Comparison of ENCODE assay signal across 14 cellular contexts in genomic region chr18:50422286-50422898, GRCh38. TPM values are rescaled to one million over a fixed set of nuclear protein-coding genes. Genes with fewer than 3 reads are reported as not detected.
DNase-seq lines count a peak whose midpoint lies in the region; ATAC-seq and TF ChIP-seq lines count a peak whose summit lies in the region.
"Had no signal": no experiment of that assay in that cellular context is flagged by ENCODE, and none has a peak within 500 bp of the region (broad histone marks: within the 10 kb centered on the region; RNA-seq: fewer than 3 reads in every experiment).

No MANE protein-coding gene starts in this region.

- intact Hi-C loops in left ventricle myocardium inferior (cut with micrococcal nuclease) (no loop called here), Right ventricle myocardium superior (cut with DNase I) (no loop called here), esophagus muscularis mucosa (cut with DNase I) (no loop called here), colonic mucosa (cut with DNase I) (no loop called here)

- H3F3A ChIP-seq in smooth muscle cell (ENCODE audit: low read depth), result peaks cover 5% of the 10 kb centered on the region

- 51% methylated on average over 2 of the region's 2 CpGs for WGBS in esophagus muscularis mucosa
- WGBS in hepatocyte (ENCODE audit: low lambda C conversion rate, missing lambda C conversion rate), result 72% methylated on average over 2 of the region's 2 CpGs
- 53% methylated on average over 2 of the region's 2 CpGs for WGBS in smooth muscle cell (ENCODE audit: low lambda C conversion rate)

- H3K4me2 ChIP-seq in hepatocyte, result no peak overlapping the region
- H3K4me2 ChIP-seq in smooth muscle cell, result no peak overlapping the region

- peak overlapping the region; percentile 53 for H3K27ac ChIP-seq in left ventricle myocardium inferior (replicated peaks)
- no peak overlapping the region for H3K27ac ChIP-seq in esophagus muscularis mucosa (replicated peaks in 1 of 4)
- H3K27ac ChIP-seq in hepatocyte, result peak overlapping the region; percentile 14
- H3K27ac ChIP-seq in smooth muscle cell (ENCODE audit: low read depth), result no peak overlapping the region
- H3K27ac ChIP-seq in colonic mucosa, result no peak overlapping the region
- H3K27ac ChIP-seq: GM23248 had no signal

- H3K9ac ChIP-seq in smooth muscle cell (ENCODE audit: low read depth), result no peak overlapping the region
- H3K9ac ChIP-seq in colonic mucosa (ENCODE audit: low read depth in 2 of 2, low read length in 2 of 2), result no peak overlapping the region
- H3K9ac ChIP-seq: GM23248 had no signal

- H2AFZ ChIP-seq in hepatocyte (no peak overlapping the region), smooth muscle cell (ENCODE audit: low read depth) (peak overlapping the region; percentile 77)
- H2AFZ ChIP-seq: GM23248 had no signal

- DNase-seq in left ventricle myocardium inferior (no peak), Right ventricle myocardium superior (no peak), esophagus muscularis mucosa (ENCODE audit: extremely low spot score) (peak; percentile 42), hepatocyte (ENCODE audit: low spot score) (no peak), smooth muscle cell (lab: John Stamatoyannopoulos, UW; ENCODE audit: unreplicated experiment) (no peak), colonic mucosa (no peak)
- DNase-seq in effector CD4-positive, alpha-beta T cell, result no peak
- DNase-seq: C1 segment of cervical spinal cord; Calu3; CD4-positive, alpha-beta T cell; DMS 273 treated with DMSO at 0.1 percent for 48 hours; GM23248 had no signal

- TF ChIP-seq CTCF in left ventricle myocardium inferior (IDR thresholded peaks at IDR 0.05; ENCODE audit: borderline replicate concordance), result no peak
- no peak for TF ChIP-seq CTCF in esophagus muscularis mucosa (IDR thresholded peaks at IDR 0.05)
- TF ChIP-seq CTCF in hepatocyte (IDR thresholded peaks at IDR 0.05; ENCODE audit: poor library complexity), result no peak
- TF ChIP-seq CTCF in smooth muscle cell (IDR thresholded peaks at IDR 0.05; ENCODE audit: borderline replicate concordance, insufficient read depth, poor library complexity, severe bottlenecking), result no peak
- no peak for TF ChIP-seq CTCF in colonic mucosa (IDR thresholded peaks at IDR 0.05)

- H4K20me1 ChIP-seq in hepatocyte (ENCODE audit: insufficient read depth, poor library complexity, severe bottlenecking) (no peaks in the 10 kb centered on the region), smooth muscle cell (ENCODE audit: low read depth) (no peaks in the 10 kb centered on the region)

- no peak for TF ChIP-seq EP300 in esophagus muscularis mucosa (IDR thresholded peaks at IDR 0.05)

- H3K79me2 ChIP-seq in hepatocyte (no peaks in the 10 kb centered on the region), smooth muscle cell (ENCODE audit: low read depth) (no peaks in the 10 kb centered on the region)

- H3K36me3 ChIP-seq in left ventricle myocardium inferior, result no peaks in the 10 kb centered on the region
- H3K36me3 ChIP-seq in esophagus muscularis mucosa, result no peaks in the 10 kb centered on the region
- H3K36me3 ChIP-seq in hepatocyte (replicated peaks; ENCODE audit: insufficient read depth, low read depth), result no peaks in the 10 kb centered on the region
- no peaks in the 10 kb centered on the region for H3K36me3 ChIP-seq in smooth muscle cell (ENCODE audit: low read depth)
- no peaks in the 10 kb centered on the region for H3K36me3 ChIP-seq in colonic mucosa

- H3K27me3 ChIP-seq in left ventricle myocardium inferior (ENCODE audit: low read depth) (no peaks in the 10 kb centered on the region), esophagus muscularis mucosa (peaks cover 0 to 8% (median 0%) of the 10 kb centered on the region in 4 donors), hepatocyte (no peaks in the 10 kb centered on the region), smooth muscle cell (ENCODE audit: low read depth) (no peaks in the 10 kb centered on the region), colonic mucosa (no peaks in the 10 kb centered on the region)

- H3K9me3 ChIP-seq in left ventricle myocardium inferior (replicated peaks), result peaks cover 38% of the 10 kb centered on the region
- H3K9me3 ChIP-seq in esophagus muscularis mucosa, result peaks cover 0 to 4% (median 0%) of the 10 kb centered on the region in 4 donors
- peaks cover 10% of the 10 kb centered on the region for H3K9me3 ChIP-seq in hepatocyte (ENCODE audit: low read depth)
- no peaks in the 10 kb centered on the region for H3K9me3 ChIP-seq in smooth muscle cell (replicated peaks; ENCODE audit: low read depth)
- H3K9me3 ChIP-seq in colonic mucosa, result no peaks in the 10 kb centered on the region

- H3K4me3 ChIP-seq in left ventricle myocardium inferior (no peak overlapping the region), esophagus muscularis mucosa (no peak overlapping the region), hepatocyte (no peak overlapping the region), smooth muscle cell (no peak overlapping the region), colonic mucosa (no peak overlapping the region)
- H3K4me3 ChIP-seq: GM23248 had no signal

- no peak for TF ChIP-seq POLR2A in esophagus muscularis mucosa (IDR thresholded peaks at IDR 0.05; ENCODE audit: low read depth)

- H3K4me1 ChIP-seq in left ventricle myocardium inferior, result peaks cover 20% of the 10 kb centered on the region
- no peaks in the 10 kb centered on the region for H3K4me1 ChIP-seq in esophagus muscularis mucosa
- peaks cover 4% of the 10 kb centered on the region for H3K4me1 ChIP-seq in hepatocyte (ENCODE audit: insufficient read depth)
- no peaks in the 10 kb centered on the region for H3K4me1 ChIP-seq in smooth muscle cell (ENCODE audit: low read depth)
- H3K4me1 ChIP-seq in colonic mucosa, result no peaks in the 10 kb centered on the region

- no peaks in the 10 kb centered on the region for H3K9me2 ChIP-seq in hepatocyte (replicated peaks; ENCODE audit: insufficient read depth)

- ATAC-seq in Right ventricle myocardium superior (ENCODE audit: poor library complexity) (no peak), GM19397 (IDR thresholded peaks at IDR 0.05; ENCODE audit: unreplicated experiment) (no peak)
- ATAC-seq: HCT116 had no signal

RNA-seq across cellular contexts. Expression of gene SKA1, which starts 47.5 kb away (rescaled TPM):
- total RNA-seq in left ventricle myocardium inferior, result 0.44 TPM
- 0.65 TPM for total RNA-seq in Right ventricle myocardium superior
- total RNA-seq in esophagus muscularis mucosa, result not detected
- 5.5 and 7.5 TPM in 2 replicates for total RNA-seq in hepatocyte
- polyA plus RNA-seq in hepatocyte, result 1.5 and 4.0 TPM in 2 replicates
- total RNA-seq in smooth muscle cell, result 7.8 and 8.4 TPM in 2 replicates
- polyA plus RNA-seq in smooth muscle cell, result 4.9 and 5.8 TPM in 2 replicates
- total RNA-seq in colonic mucosa, result 10 to 100 TPM in 1 of 2 donors, 1 to 10 TPM in 1; 3.6 to 21.3 TPM

Comparison
In these comparisons a context has a peak if more than half of its experiments do, and no peak if none do; other contexts are left out.
1. H3K27ac ChIP-seq: peak in left ventricle myocardium inferior (single experiment) and hepatocyte (single experiment); none in esophagus muscularis mucosa (0 of 4), smooth muscle cell (single experiment) and colonic mucosa (single experiment).